Comparison of ENCODE assay signal across 15 cellular contexts in genomic region chr10:60607409-60607808, GRCh38.
DNase-seq lines count a peak whose midpoint lies in the region; ATAC-seq lines count a peak whose summit lies in the region.
"Had no signal": no experiment of that assay in that cellular context is flagged by ENCODE, and none has a peak within 500 bp of the region (broad histone marks: within the 10 kb centered on the region; RNA-seq: fewer than 3 reads in every experiment).

No MANE protein-coding gene starts in this region.

- ATAC-seq in HG02798 (IDR thresholded peaks at IDR 0.05; ENCODE audit: poor library complexity, unreplicated experiment), result no peak
- no peak for ATAC-seq in GM18873 (IDR thresholded peaks at IDR 0.05; ENCODE audit: low FRiP score, unreplicated experiment)
- ATAC-seq: K562 had no signal

- H3K4me3 ChIP-seq in HAP-1, result no peak overlapping the region
- H3K4me3 ChIP-seq: K562 had no signal

- no peaks in the 10 kb centered on the region for H3K36me3 ChIP-seq in HAP-1 (replicated peaks)
- H3K36me3 ChIP-seq: BE2C had no signal

- peak; percentile 45 for DNase-seq in G401 (ENCODE audit: low spot score)
- DNase-seq in NCI-H1694 treated with DMSO at 0.1 percent for 48 hours (lab: John Stamatoyannopoulos, UW), result peak; percentile 81
- no peak for DNase-seq in epithelial cell of prostate (ENCODE audit: low read depth, low spot score)
- no peak for DNase-seq in NCI-H1105 (lab: John Stamatoyannopoulos, UW)
- no peak for DNase-seq in HAP-1 (ENCODE audit: low spot score in 2 of 2)
- DNase-seq: ACHN; BE2C; CD4-positive, CD25-positive, alpha-beta regulatory T cell; CD8-positive, alpha-beta memory T cell; COR-L47; DMS153; DMS79 had no signal

- H3K27me3 ChIP-seq in HAP-1 (ENCODE audit: low read depth), result no peaks in the 10 kb centered on the region
- H3K27me3 ChIP-seq: BE2C had no signal

- no peaks in the 10 kb centered on the region for H3K9me3 ChIP-seq in HAP-1
- H3K9me3 ChIP-seq: BE2C had no signal

- H3K27ac ChIP-seq in epithelial cell of prostate, result peak overlapping the region; percentile 83

- peaks cover 6% of the 10 kb centered on the region for H3K4me1 ChIP-seq in HAP-1
- H3K4me1 ChIP-seq: BE2C had no signal

- in situ Hi-C loops in G401 (cut with HindIII; ENCODE audit: low sequenced_read_pairs) (no loop called here), HAP-1 (cut with MboI; ENCODE audit: low sequenced_read_pairs) (no loop called here)

Comparison
In these comparisons a context has a peak if more than half of its experiments do, and no peak if none do; other contexts are left out.
1. DNase-seq: peak in G401 (single experiment) and NCI-H1694 treated with DMSO at 0.1 percent for 48 hours (single experiment); none in epithelial cell of prostate (single experiment), NCI-H1105 (single experiment) and HAP-1 (0 of 2).